Comparison of ENCODE assay signal across 9 cellular contexts in genomic region chr9:33233659-33234335, GRCh38. TPM values are rescaled to one million over a fixed set of nuclear protein-coding genes. Genes with fewer than 3 reads are reported as not detected.
DNase-seq lines count a peak whose midpoint lies in the region; ATAC-seq, FAIRE-seq and TF ChIP-seq lines count a peak whose summit lies in the region.
"Had no signal": no experiment of that assay in that cellular context is flagged by ENCODE, and none has a peak within 500 bp of the region (broad histone marks: within the 10 kb centered on the region; RNA-seq: fewer than 3 reads in every experiment).

No MANE protein-coding gene starts in this region.

- no TSS peak for BruUV-seq in HCT116 (replicated peaks; lab: Mats Ljungman, UMichigan)

- DNase-seq in ACHN (peak; percentile 82), HCT116 (ENCODE audit: low read depth, low spot score) (peak; percentile 95), keratinocyte (ENCODE audit: low read depth, low spot score) (peak; percentile 99), D721Med (ENCODE audit: insufficient read length, low spot score) (no peak), coronary artery (ENCODE audit: low spot score) (no peak)
- DNase-seq: activated gamma-delta T cell had no signal

- no peak for TF ChIP-seq POLR2A in HCT116 (IDR thresholded peaks at IDR 0.05; ENCODE audit: borderline replicate concordance, extremely low read depth, insufficient read depth, insufficient read length)

- H3K9me3 ChIP-seq in HCT116 (ENCODE audit: control insufficient read depth in 1 of 2, insufficient read depth in 1 of 2, low read depth in 1 of 2, low read length in 2 of 2) (no peaks in the 10 kb centered on the region), keratinocyte (ENCODE audit: control insufficient read depth, low read depth, low read length) (no peaks in the 10 kb centered on the region)

- H2AFZ ChIP-seq in HCT116 (ENCODE audit: low read depth, low read length, poor library complexity, severe bottlenecking) (no peak overlapping the region), keratinocyte (ENCODE audit: control insufficient read depth, low read length) (no peak overlapping the region)

- intact Hi-C loops in HCT116 (cut with micrococcal nuclease), result loop anchor here (1.0 kb wide), 1 partner anchor 31 kb away; the partner anchor contains the start of gene BAG1

- no peak for TF ChIP-seq CTCF in HCT116 (IDR thresholded peaks at IDR 0.05 in 2 of 3, conservative IDR thresholded peaks at IDR 0.05 in 1 of 3; ENCODE audit: borderline replicate concordance in 1 of 3, insufficient read depth in 1 of 3, low read depth in 2 of 3, low read length in 2 of 3)
- no peak for TF ChIP-seq CTCF in keratinocyte (optimal IDR thresholded peaks at IDR 0.05 in 1 of 3, IDR thresholded peaks at IDR 0.05 in 1 of 3, conservative IDR thresholded peaks at IDR 0.05 in 1 of 3; ENCODE audit: extremely low read depth in 1 of 3, insufficient read depth in 2 of 3, low read length in 3 of 3)
- TF ChIP-seq CTCF in D721Med (IDR thresholded peaks at IDR 0.05; ENCODE audit: insufficient read depth, missing control alignments), result no peak
- TF ChIP-seq CTCF in coronary artery (IDR thresholded peaks at IDR 0.05), result no peak

- dilution Hi-C loops in keratinocyte (cut with MboI; ENCODE audit: extremely low pct_ligation_motif_present, low sequenced_read_pairs), result no loop called here

- H3K9me1 ChIP-seq in keratinocyte (ENCODE audit: control insufficient read depth, extremely low read depth, insufficient read depth, low read length), result no peaks in the 10 kb centered on the region

- no peaks in the 10 kb centered on the region for H3K9me2 ChIP-seq in HCT116 (ENCODE audit: insufficient read depth)

- no peaks in the 10 kb centered on the region for H3K27me3 ChIP-seq in HCT116 (ENCODE audit: insufficient read depth, low read length)
- H3K27me3 ChIP-seq in keratinocyte (ENCODE audit: control insufficient read depth, extremely low read depth, insufficient read depth, low read length), result no peaks in the 10 kb centered on the region

- H3K79me2 ChIP-seq in HCT116 (ENCODE audit: insufficient read depth, low read length), result no peaks in the 10 kb centered on the region
- H3K79me2 ChIP-seq in keratinocyte (ENCODE audit: control insufficient read depth, insufficient read depth, low read length), result no peaks in the 10 kb centered on the region

- no peaks in the 10 kb centered on the region for H4K20me1 ChIP-seq in HCT116 (ENCODE audit: insufficient read depth)
- H4K20me1 ChIP-seq in keratinocyte (ENCODE audit: control insufficient read depth, extremely low read depth, insufficient read depth, low read length), result no peaks in the 10 kb centered on the region

- H3K36me3 ChIP-seq in HCT116 (ENCODE audit: control insufficient read depth in 1 of 2, insufficient read depth in 2 of 2, low read length in 2 of 2), result no peaks in the 10 kb centered on the region
- H3K36me3 ChIP-seq in keratinocyte (ENCODE audit: control insufficient read depth in 2 of 2, extremely low read depth in 1 of 2, insufficient read depth in 2 of 2, low read length in 2 of 2), result no peaks in the 10 kb centered on the region

- H3K9ac ChIP-seq in HCT116 (ENCODE audit: low read length) (peak overlapping the region; percentile 41), keratinocyte (ENCODE audit: control insufficient read depth, extremely low read depth, insufficient read depth, low read length) (peak overlapping the region; percentile 66)

- H3K27ac ChIP-seq in HCT116 (ENCODE audit: low read depth, low read length) (peak overlapping the region; percentile 35; the same call in 1 of the 2 replicates), keratinocyte (ENCODE audit: control insufficient read depth, insufficient read depth, low read length) (peak overlapping the region; percentile 95), coronary artery (no peak overlapping the region)

- CTCF ChIA-PET in HCT116 (lab: Charles Lee), result interaction anchor here (0.7 to 1.3 kb wide), 3 partner anchors 8 to 219 kb away, joined by 3 to 4 read pairs (median 3); no protein-coding TSS in a partner anchor

- H3K4me3 ChIP-seq in HCT116 (replicated peaks in 1 of 2; ENCODE audit: low read depth in 1 of 2, low read length in 2 of 2), result peak overlapping the region in 1 of 2 experiments; percentile 27; a peak in 1 of 4 replicates
- H3K4me3 ChIP-seq in keratinocyte (ENCODE audit: control insufficient read depth in 2 of 3, extremely low read depth in 1 of 3, insufficient read depth in 2 of 3, low read depth in 1 of 3, low read length in 3 of 3), result peak overlapping the region in 1 of 3 experiments; percentile 14
- H3K4me3 ChIP-seq in coronary artery, result no peak overlapping the region

- FAIRE-seq in keratinocyte (lab: Jason Lieb, UNC) (peak; percentile 99), D721Med (lab: Jason Lieb, UNC) (no peak)

- H3K4me1 ChIP-seq in HCT116 (ENCODE audit: control insufficient read depth in 1 of 2, insufficient read depth in 2 of 2, low read length in 2 of 2) (peaks cover 52 to 70% of the 10 kb centered on the region in 2 experiments), keratinocyte (ENCODE audit: control insufficient read depth, extremely low read depth, insufficient read depth, low read length) (peaks cover 66% of the 10 kb centered on the region)

- POLR2A ChIA-PET in HCT116 (lab: Charles Lee), result interaction anchor here (0.5 to 1.9 kb wide), 4 partner anchors 20 to 209 kb away, joined by 3 to 8 read pairs (median 4); partner anchors contain the start of genes BAG1, CHMP5, DNAJA1 and NFX1

- H3K4me2 ChIP-seq in HCT116 (ENCODE audit: low read length), result peak overlapping the region; percentile 63
- peak overlapping the region; percentile 69 for H3K4me2 ChIP-seq in keratinocyte (ENCODE audit: control insufficient read depth, extremely low read depth, insufficient read depth, low read depth, low read length)

- in situ Hi-C loops in ACHN (cut with HindIII; ENCODE audit: low pct_ligation_motif_present, low pct_unique_long_range_greater_than_20kb, low sequenced_read_pairs), result no loop called here

- RAD21 ChIA-PET in HCT116 (lab: Charles Lee; ENCODE audit: low non-redundant PET in 1 of 2, low total read pairs in 2 of 2, uncharacterized antibody in 2 of 2, unreplicated experiment in 2 of 2), result interaction anchor here in 1 of 2 experiments (0.7 kb wide), 1 partner anchor 205 kb away, joined by 4 read pairs; no protein-coding TSS in a partner anchor

- ATAC-seq in HCT116 (peak; percentile 74), SK-N-SH treated with all-trans-retinoic acid at 6 μM for 48 hours (peak; percentile 79), HG02610 (IDR thresholded peaks at IDR 0.05; ENCODE audit: unreplicated experiment) (no peak), HG03457 (IDR thresholded peaks at IDR 0.05; ENCODE audit: unreplicated experiment) (no peak)

- no peak for TF ChIP-seq RAD21 in HCT116 (IDR thresholded peaks at IDR 0.05; ENCODE audit: low read depth)

TF ChIP-seq in HCT116, 20 proteins besides CTCF, POLR2A, EP300 and RAD21 (continues in another document):
- no peak for TF ChIP-seq SIN3A (IDR thresholded peaks at IDR 0.05; ENCODE audit: low read depth)
- TF ChIP-seq ZNF274 (IDR thresholded peaks at IDR 0.05; ENCODE audit: low read depth, low read length), result no peak

TF ChIP-seq in SK-N-SH treated with all-trans-retinoic acid at 6 μM for 48 hours, 23 proteins besides CTCF, POLR2A, EP300 and RAD21:
- no peak for TF ChIP-seq GLIS3 (CRISPR knock-in tag; IDR thresholded peaks at IDR 0.05)
- no peak for TF ChIP-seq TOX (CRISPR knock-in tag; IDR thresholded peaks at IDR 0.05; ENCODE audit: borderline replicate concordance)
- TF ChIP-seq ZFP3 (CRISPR knock-in tag; IDR thresholded peaks at IDR 0.05), result peak; percentile 40; the same call in 1 of the 2 replicates
- TF ChIP-seq CSDC2 (CRISPR knock-in tag; IDR thresholded peaks at IDR 0.05), result no peak
TF ChIP-seq in SK-N-SH treated with all-trans-retinoic acid at 6 μM for 48 hours: peak in this region for 1.

RNA-seq across cellular contexts. Expression of gene SPINK4, which starts 6.2 kb away (rescaled TPM):
- total RNA-seq in HCT116 (2021; ENCODE audit: unreplicated experiment), result not detected
- polyA plus RNA-seq in HCT116 (2012), result not detected in 2 replicates
- polyA plus RNA-seq in keratinocyte, result 0.85 TPM in 1 of 3 replicates, not detected in the others
- polyA plus RNA-seq in keratinocyte (2011; ENCODE audit: low read depth), result not detected
- not detected in 2 replicates for polyA plus RNA-seq in keratinocyte (2011; cell fraction: cytosol; rRNA removed)
- not detected in 2 replicates for polyA plus RNA-seq in keratinocyte (2011; cell fraction: nucleus; rRNA removed)
- 3.1 TPM in 1 of 2 replicates, not detected in the other for polyA plus RNA-seq in keratinocyte (2012; ENCODE audit: low replicate concordance)
- polyA minus RNA-seq in keratinocyte, result not detected in 3 replicates
- 26.5 TPM for polyA minus RNA-seq in keratinocyte (2011; cell fraction: cytosol; rRNA and poly(A)+ RNA removed)
- polyA minus RNA-seq in keratinocyte (2011; cell fraction: nucleus; rRNA and poly(A)+ RNA removed), result 3.7 and 5.7 TPM in 2 replicates

RNA-seq across cellular contexts. Expression of gene BAG1, which starts 30.7 kb away (rescaled TPM):
- 58.2 TPM for total RNA-seq in HCT116 (2021; ENCODE audit: unreplicated experiment)
- 27.2 and 32.6 TPM in 2 replicates for polyA plus RNA-seq in HCT116 (2012)
- polyA plus RNA-seq in keratinocyte, result 22.4 to 30.1 TPM (median 25.1 TPM) in 3 replicates
- polyA plus RNA-seq in keratinocyte (2011; ENCODE audit: low read depth), result 60.0 TPM
- 25.8 and 35.4 TPM in 2 replicates for polyA plus RNA-seq in keratinocyte (2011; cell fraction: cytosol; rRNA removed)
- polyA plus RNA-seq in keratinocyte (2011; cell fraction: nucleus; rRNA removed), result 32.7 and 39.1 TPM in 2 replicates
- polyA plus RNA-seq in keratinocyte (2012; ENCODE audit: low replicate concordance), result 22.1 and 64.9 TPM in 2 replicates
- 3.9 to 22.9 TPM (median 17.7 TPM) in 3 replicates for polyA minus RNA-seq in keratinocyte
- 16.9 TPM for polyA minus RNA-seq in keratinocyte (2011; cell fraction: cytosol; rRNA and poly(A)+ RNA removed)
- 67.5 and 70.0 TPM in 2 replicates for polyA minus RNA-seq in keratinocyte (2011; cell fraction: nucleus; rRNA and poly(A)+ RNA removed)

RNA-seq across cellular contexts. Expression of gene CHMP5, which starts 31.1 kb away (rescaled TPM):
- total RNA-seq in HCT116 (2021; ENCODE audit: unreplicated experiment), result 61.8 TPM
- 58.1 and 63.2 TPM in 2 replicates for polyA plus RNA-seq in HCT116 (2012)
- polyA plus RNA-seq in keratinocyte, result 80.0 to 132 TPM (median 82.7 TPM) in 3 replicates
- 154 TPM for polyA plus RNA-seq in keratinocyte (2011; ENCODE audit: low read depth)
- 93.3 and 137 TPM in 2 replicates for polyA plus RNA-seq in keratinocyte (2011; cell fraction: cytosol; rRNA removed)
- polyA plus RNA-seq in keratinocyte (2011; cell fraction: nucleus; rRNA removed), result 59.9 and 92.7 TPM in 2 replicates
- 72.5 and 125 TPM in 2 replicates for polyA plus RNA-seq in keratinocyte (2012; ENCODE audit: low replicate concordance)
- 2.2 to 32.5 TPM (median 14.6 TPM) in 3 replicates for polyA minus RNA-seq in keratinocyte
- polyA minus RNA-seq in keratinocyte (2011; cell fraction: cytosol; rRNA and poly(A)+ RNA removed), result 29.4 TPM
- 10.1 and 21.1 TPM in 2 replicates for polyA minus RNA-seq in keratinocyte (2011; cell fraction: nucleus; rRNA and poly(A)+ RNA removed)

RNA-seq across cellular contexts. Expression of gene NFX1, which starts 56.5 kb away (rescaled TPM):
- 31.7 TPM for total RNA-seq in HCT116 (2021; ENCODE audit: unreplicated experiment)
- 19.6 and 23.2 TPM in 2 replicates for polyA plus RNA-seq in HCT116 (2012)
- 24.2 to 28.8 TPM (median 28.1 TPM) in 3 replicates for polyA plus RNA-seq in keratinocyte
- polyA plus RNA-seq in keratinocyte (2011; ENCODE audit: low read depth), result 25.5 TPM
- 18.2 and 24.3 TPM in 2 replicates for polyA plus RNA-seq in keratinocyte (2011; cell fraction: cytosol; rRNA removed)
- 47.5 and 49.6 TPM in 2 replicates for polyA plus RNA-seq in keratinocyte (2011; cell fraction: nucleus; rRNA removed)
- polyA plus RNA-seq in keratinocyte (2012; ENCODE audit: low replicate concordance), result 20.0 and 25.9 TPM in 2 replicates
- polyA minus RNA-seq in keratinocyte, result 39.4 to 62.6 TPM (median 56.1 TPM) in 3 replicates
- polyA minus RNA-seq in keratinocyte (2011; cell fraction: cytosol; rRNA and poly(A)+ RNA removed), result 24.0 TPM
- polyA minus RNA-seq in keratinocyte (2011; cell fraction: nucleus; rRNA and poly(A)+ RNA removed), result 25.9 and 48.3 TPM in 2 replicates

Comparison
In these comparisons a context has a peak if more than half of its experiments do, and no peak if none do; other contexts are left out.
1. DNase-seq: peak in ACHN (single experiment), HCT116 (single experiment) and keratinocyte (single experiment); none in D721Med (single experiment) and coronary artery (single experiment).
2. ATAC-seq: peak in HCT116 (single experiment) and SK-N-SH treated with all-trans-retinoic acid at 6 μM for 48 hours (single experiment); none in HG02610 (single experiment) and HG03457 (single experiment).
3. H3K27ac ChIP-seq: peak in HCT116 (single experiment) and keratinocyte (single experiment); none in coronary artery (0 of 2).